ENCODE assay signal across 1 cellular context in the genomic region with DNA sequence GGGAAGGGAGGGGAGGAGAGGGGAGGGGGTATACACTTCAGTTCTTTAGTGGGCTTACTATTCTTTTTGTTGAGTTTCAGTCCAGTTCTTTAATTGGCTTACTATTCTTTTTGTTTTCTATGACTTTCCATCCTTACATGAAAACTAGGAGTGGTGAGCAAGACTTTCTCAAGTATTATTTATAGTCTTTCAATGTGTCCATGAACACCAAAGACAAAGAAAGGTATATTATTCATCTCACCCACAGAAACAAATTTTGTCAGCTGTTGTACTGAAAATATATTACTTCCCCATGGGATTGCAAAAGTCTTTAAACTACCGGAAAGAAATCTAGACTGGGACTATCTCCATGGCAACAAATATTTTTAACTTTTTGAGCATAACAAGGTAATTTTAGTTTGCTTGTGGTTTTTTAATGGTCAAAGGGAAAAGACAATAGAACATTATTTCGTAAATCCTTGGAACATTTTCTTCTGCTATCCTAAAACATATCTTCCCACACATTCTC.
A peak's percentile ranks its signal among the peaks of the same experiment; 100 is the strongest.
TF ChIP-seq lines count a peak whose summit lies in the region.

No MANE protein-coding gene starts in this region.

TF ChIP-seq in HepG2, 621 proteins besides CTCF, POLR2A, EP300 and RAD21 (continued from another document):
- TF ChIP-seq HNRNPK (IDR thresholded peaks at IDR 0.05; ENCODE audit: low read depth, low read length, poor library complexity, severe bottlenecking): peak; percentile 99
- peak; percentile 95 for TF ChIP-seq PCBP1 (IDR thresholded peaks at IDR 0.05; ENCODE audit: borderline replicate concordance, low read depth, low read length)
- no peak for TF ChIP-seq IRF2 (CRISPR knock-in tag; IDR thresholded peaks at IDR 0.05)
TF ChIP-seq in HepG2: peak in this region for 2.
